1 cellular context compared by ENCODE assay signal in genomic region chr10:102245101-102245931, GRCh38.
TF ChIP-seq lines count a peak whose summit lies in the region.

TSS of gene GBF1 (plus strand) at chr10:102245532. CDS start at chr10:102258939, 13,407 bp downstream.

TF ChIP-seq in HepG2, 621 proteins besides CTCF, POLR2A, EP300 and RAD21 (continued from another document and continues in another):
- TF ChIP-seq STAT6 (CRISPR knock-in tag; IDR thresholded peaks at IDR 0.05; ENCODE audit: borderline replicate concordance): peak; percentile 71; the same call in 1 of the 2 replicates
- TF ChIP-seq MTA3 (CRISPR knock-in tag; IDR thresholded peaks at IDR 0.05): no peak
- peak; percentile 15 for TF ChIP-seq FOXA3 (CRISPR knock-in tag; IDR thresholded peaks at IDR 0.05)
- TF ChIP-seq MLXIP (CRISPR knock-in tag; IDR thresholded peaks at IDR 0.05; ENCODE audit: borderline replicate concordance): no peak
- TF ChIP-seq ZFAT (CRISPR knock-in tag; conservative IDR thresholded peaks at IDR 0.05): no peak
- TF ChIP-seq ZNF138 (CRISPR knock-in tag; IDR thresholded peaks at IDR 0.05; ENCODE audit: low read depth): no peak
- TF ChIP-seq ATF7-NPFF (CRISPR knock-in tag; IDR thresholded peaks at IDR 0.05; ENCODE audit: low read depth): no peak
- TF ChIP-seq PHF21A (CRISPR knock-in tag; IDR thresholded peaks at IDR 0.05): peak; percentile 94
- no peak for TF ChIP-seq ZNF292 (CRISPR knock-in tag; IDR thresholded peaks at IDR 0.05; ENCODE audit: borderline replicate concordance, low read depth)
- TF ChIP-seq ZNF160 (CRISPR knock-in tag; IDR thresholded peaks at IDR 0.05): peak; percentile 72; the same call in 1 of the 2 replicates
- TF ChIP-seq TERF1 (CRISPR knock-in tag; IDR thresholded peaks at IDR 0.05): no peak
- no peak for TF ChIP-seq MAF1 (CRISPR knock-in tag; IDR thresholded peaks at IDR 0.05; ENCODE audit: borderline replicate concordance)
- peak; percentile 96 for TF ChIP-seq CREM (IDR thresholded peaks at IDR 0.05)
- no peak for TF ChIP-seq CREM (CRISPR knock-in tag; IDR thresholded peaks at IDR 0.05)
- peak in 1 of 2 experiments; percentile 51; a peak in 1 of 4 replicates for TF ChIP-seq KLF16 (CRISPR knock-in tag; IDR thresholded peaks at IDR 0.05)
- TF ChIP-seq SOX6 (IDR thresholded peaks at IDR 0.05): no peak
- peak; percentile 42; the same call in 1 of the 2 replicates for TF ChIP-seq SOX6 (CRISPR knock-in tag; IDR thresholded peaks at IDR 0.05)
- TF ChIP-seq ZNF775 (CRISPR knock-in tag; IDR thresholded peaks at IDR 0.05; ENCODE audit: borderline replicate concordance): no peak
- no peak; a peak in 1 of 4 replicates for TF ChIP-seq REST (IDR thresholded peaks at IDR 0.05; ENCODE audit: borderline replicate concordance in 1 of 2, low read depth in 1 of 2, low read length in 2 of 2)
- peak; percentile 78; the same call in 1 of the 2 replicates for TF ChIP-seq SRY (CRISPR knock-in tag; IDR thresholded peaks at IDR 0.05)
- TF ChIP-seq ZNF776 (CRISPR knock-in tag; IDR thresholded peaks at IDR 0.05): no peak
- TF ChIP-seq ZNF740 (CRISPR knock-in tag; IDR thresholded peaks at IDR 0.05): no peak
- peak; percentile 78; the same call in 1 of the 2 replicates for TF ChIP-seq E2F2 (CRISPR knock-in tag; IDR thresholded peaks at IDR 0.05; ENCODE audit: borderline replicate concordance)
- TF ChIP-seq ZNF652 (CRISPR knock-in tag; IDR thresholded peaks at IDR 0.05; ENCODE audit: borderline replicate concordance, low read depth): no peak
- TF ChIP-seq DDIT3 (CRISPR knock-in tag; IDR thresholded peaks at IDR 0.05): no peak
- no peak for TF ChIP-seq THRA (CRISPR knock-in tag; IDR thresholded peaks at IDR 0.05; ENCODE audit: borderline replicate concordance)
- TF ChIP-seq HDAC2 (CRISPR knock-in tag; IDR thresholded peaks at IDR 0.05): 0 out of 2 replicates have a peak, but pooled peaks have one; percentile 30
- TF ChIP-seq ATF2 (CRISPR knock-in tag; IDR thresholded peaks at IDR 0.05): peak; percentile 51; the same call in 1 of the 2 replicates
- peak; percentile 16; the same call in 1 of the 2 replicates for TF ChIP-seq ARID5B (CRISPR knock-in tag; IDR thresholded peaks at IDR 0.05)
- TF ChIP-seq NFYC (CRISPR knock-in tag; IDR thresholded peaks at IDR 0.05): peak; percentile 98
- peak; percentile 89 for TF ChIP-seq ZFY (CRISPR knock-in tag; IDR thresholded peaks at IDR 0.05)
- no peak for TF ChIP-seq ZNF281 (CRISPR knock-in tag; IDR thresholded peaks at IDR 0.05; ENCODE audit: borderline replicate concordance)
- TF ChIP-seq ZNF678 (CRISPR knock-in tag; IDR thresholded peaks at IDR 0.05): no peak
- no peak for TF ChIP-seq HOXA9 (CRISPR knock-in tag; IDR thresholded peaks at IDR 0.05; ENCODE audit: borderline replicate concordance)
- 0 out of 2 replicates have a peak, but pooled peaks have one; percentile 27 for TF ChIP-seq HOXD1 (CRISPR knock-in tag; IDR thresholded peaks at IDR 0.05)
